ENCODE assay signal across 1 cellular context in genomic region chr12:572532-572899, GRCh38.
TF ChIP-seq lines count a peak whose summit lies in the region.

No MANE protein-coding gene starts in this region.

TF ChIP-seq in HepG2, 621 proteins besides CTCF, POLR2A, EP300 and RAD21 (continued from another document):
- TF ChIP-seq ATF7-NPFF (CRISPR knock-in tag; IDR thresholded peaks at IDR 0.05; ENCODE audit: low read depth) (no peak), TEAD3 (CRISPR knock-in tag; optimal IDR thresholded peaks at IDR 0.05; ENCODE audit: borderline replicate concordance) (peak; percentile 17), ZNF431 (CRISPR knock-in tag; IDR thresholded peaks at IDR 0.05; ENCODE audit: borderline replicate concordance, low read depth) (0 out of 2 replicates have a peak, but pooled peaks have one; percentile 21), ZNF768 (CRISPR knock-in tag; IDR thresholded peaks at IDR 0.05) (peak; percentile 81; the same call in 1 of the 2 replicates), MED1 (CRISPR knock-in tag; IDR thresholded peaks at IDR 0.05) (0 out of 2 replicates have a peak, but pooled peaks have one; percentile 28), ZNF652 (CRISPR knock-in tag; IDR thresholded peaks at IDR 0.05; ENCODE audit: borderline replicate concordance, low read depth) (peak; percentile 92), ZFP41 (CRISPR knock-in tag; IDR thresholded peaks at IDR 0.05; ENCODE audit: borderline replicate concordance) (0 out of 2 replicates have a peak, but pooled peaks have one; percentile 6), YEATS4 (CRISPR knock-in tag; IDR thresholded peaks at IDR 0.05; ENCODE audit: borderline replicate concordance) (0 out of 2 replicates have a peak, but pooled peaks have one; percentile 16)
